ENCODE assay signal across 9 cellular contexts in genomic region chr17:79925242-79925957, GRCh38.
DNase-seq lines count a peak whose midpoint lies in the region; ATAC-seq and TF ChIP-seq lines count a peak whose summit lies in the region.
"Had no signal": no experiment of that assay in that cellular context is flagged by ENCODE, and none has a peak within 500 bp of the region (broad histone marks: within the 10 kb centered on the region; RNA-seq: fewer than 3 reads in every experiment).

No MANE protein-coding gene starts in this region.

- H3K9me3 ChIP-seq in body of pancreas (no peaks in the 10 kb centered on the region), upper lobe of left lung (no peaks in the 10 kb centered on the region), smooth muscle cell (replicated peaks; ENCODE audit: low read depth) (no peaks in the 10 kb centered on the region)

- no peak for TF ChIP-seq EP300 in upper lobe of left lung (IDR thresholded peaks at IDR 0.05)

- WGBS in body of pancreas, 2 donors: 59 to 61% methylated on average over 7 to 29 of the region's 29 CpGs
- 57 to 87% methylated on average over 11 to 20 of the region's 29 CpGs for WGBS in upper lobe of left lung, 2 donors
- 89% methylated on average over 29 of the region's 29 CpGs for WGBS in smooth muscle cell (ENCODE audit: low lambda C conversion rate)

- H3K27me3 Mint-ChIP-seq in T-helper 2 cell treated with Interferon-gamma antibody and Interleukin-4, amounts not matched to agents 5 μg/mL and 100 μg/mL, for 36 hours (ENCODE audit: low read depth): peaks cover 15% of the 10 kb centered on the region
- H3K27me3 Mint-ChIP-seq: B cell had no signal

- H4K20me1 ChIP-seq in smooth muscle cell (ENCODE audit: low read depth): no peaks in the 10 kb centered on the region

- ATAC-seq in body of pancreas (peak; percentile 55), upper lobe of left lung (ENCODE audit: low FRiP score in 2 of 2) (peak; percentile 7 to 50), HG02610 (IDR thresholded peaks at IDR 0.05; ENCODE audit: unreplicated experiment) (no peak)

- H2AFZ ChIP-seq in smooth muscle cell (ENCODE audit: low read depth): no peak overlapping the region

- H3K9ac ChIP-seq in smooth muscle cell (ENCODE audit: low read depth): no peak overlapping the region

- H3K4me3 Mint-ChIP-seq in T-helper 2 cell treated with Interferon-gamma antibody and Interleukin-4, amounts not matched to agents 5 μg/mL and 100 μg/mL, for 36 hours: peak overlapping the region; percentile 38
- H3K4me3 Mint-ChIP-seq: B cell had no signal

- TF ChIP-seq CTCF in body of pancreas (IDR thresholded peaks at IDR 0.05) (peak in 3 of 7 experiments; percentile 6 to 35 (median 22)), upper lobe of left lung (IDR thresholded peaks at IDR 0.05) (peak in 2 of 6 experiments; percentile 16 to 47), smooth muscle cell (IDR thresholded peaks at IDR 0.05; ENCODE audit: borderline replicate concordance, insufficient read depth, poor library complexity, severe bottlenecking) (no peak)

- H3K9me3 Mint-ChIP-seq in T-helper 2 cell treated with Interferon-gamma antibody and Interleukin-4, amounts not matched to agents 5 μg/mL and 100 μg/mL, for 36 hours: no peaks in the 10 kb centered on the region

- peaks cover 0 to 5% of the 10 kb centered on the region in 2 donors for H3K27me3 ChIP-seq in body of pancreas
- H3K27me3 ChIP-seq in upper lobe of left lung: peaks cover 0 to 15% (median 4%) of the 10 kb centered on the region in 4 donors
- H3K27me3 ChIP-seq in smooth muscle cell (ENCODE audit: low read depth): peaks cover 14% of the 10 kb centered on the region

- peaks cover 67% of the 10 kb centered on the region for H3K4me1 ChIP-seq in body of pancreas
- peaks cover 10 to 21% (median 15%) of the 10 kb centered on the region in 4 donors for H3K4me1 ChIP-seq in upper lobe of left lung
- no peaks in the 10 kb centered on the region for H3K4me1 ChIP-seq in smooth muscle cell (ENCODE audit: low read depth)

- H3K27ac ChIP-seq in body of pancreas: peak overlapping the region; percentile 83 to 89 (median 85)
- peak overlapping the region in 3 of 4 donors; percentile 1 to 54 (median 10) for H3K27ac ChIP-seq in upper lobe of left lung
- H3K27ac ChIP-seq in smooth muscle cell (ENCODE audit: low read depth): no peak overlapping the region

- H3K4me2 ChIP-seq in smooth muscle cell: no peak overlapping the region

- no peaks in the 10 kb centered on the region for H3K36me3 Mint-ChIP-seq in T-helper 2 cell treated with Interferon-gamma antibody and Interleukin-4, amounts not matched to agents 5 μg/mL and 100 μg/mL, for 36 hours (ENCODE audit: low read depth)

- H3K79me2 ChIP-seq in smooth muscle cell (ENCODE audit: low read depth): no peaks in the 10 kb centered on the region

- H3K4me3 ChIP-seq in body of pancreas (no peak overlapping the region), upper lobe of left lung (no peak overlapping the region), smooth muscle cell (no peak overlapping the region)

- H3K36me3 ChIP-seq in body of pancreas (replicated peaks in 1 of 2; ENCODE audit: insufficient read depth in 1 of 2, low read depth in 2 of 2) (no peaks in the 10 kb centered on the region), upper lobe of left lung (no peaks in the 10 kb centered on the region), smooth muscle cell (ENCODE audit: low read depth) (no peaks in the 10 kb centered on the region)

- TF ChIP-seq POLR2A in body of pancreas (IDR thresholded peaks at IDR 0.05) (peak; percentile 53 to 76 (median 63)), upper lobe of left lung (IDR thresholded peaks at IDR 0.05) (no peak)

- DNase-seq in T-helper 2 cell treated with Interferon-gamma antibody and Interleukin-4, amounts not matched to agents 5 μg/mL and 100 μg/mL, for 36 hours (ENCODE audit: low spot score): no peak
- DNase-seq in T-helper 2 cell (no peak), body of pancreas (peak; percentile 75 to 92 (median 84)), left kidney (ENCODE audit: low read depth, low spot score) (peak; percentile 80), upper lobe of left lung (peak; percentile 71 to 88), smooth muscle cell (lab: John Stamatoyannopoulos, UW; ENCODE audit: unreplicated experiment) (no peak)
- DNase-seq in activated CD4-positive, alpha-beta T cell treated with anti-CD3 and anti-CD28 coated beads for 48 hours: no peak

- no peaks in the 10 kb centered on the region for H3F3A ChIP-seq in smooth muscle cell (ENCODE audit: low read depth)

- H3K27ac Mint-ChIP-seq in T-helper 2 cell treated with Interferon-gamma antibody and Interleukin-4, amounts not matched to agents 5 μg/mL and 100 μg/mL, for 36 hours: peak overlapping the region; percentile 49
- H3K27ac Mint-ChIP-seq: B cell had no signal

- intact Hi-C loops in body of pancreas (cut with DNase I): no loop called here

- peaks cover 5% of the 10 kb centered on the region for H3K4me1 Mint-ChIP-seq in T-helper 2 cell treated with Interferon-gamma antibody and Interleukin-4, amounts not matched to agents 5 μg/mL and 100 μg/mL, for 36 hours (ENCODE audit: low read depth)

Comparison
In these comparisons a context has a peak if more than half of its experiments do, and no peak if none do; other contexts are left out.
1. DNase-seq: peak in body of pancreas (4 of 4), left kidney (single experiment) and upper lobe of left lung (2 of 2); none in T-helper 2 cell treated with Interferon-gamma antibody and Interleukin-4, amounts not matched to agents 5 μg/mL and 100 μg/mL, for 36 hours (single experiment), T-helper 2 cell (0 of 5), activated CD4-positive, alpha-beta T cell treated with anti-CD3 and anti-CD28 coated beads for 48 hours (single experiment) and smooth muscle cell (single experiment).
2. POLR2A ChIP-seq: peak in body of pancreas (3 of 3); none in upper lobe of left lung (0 of 4).